8 cellular contexts compared by ENCODE assay signal in genomic region chr12:64621257-64621942, GRCh38. TPM values are rescaled to one million over a fixed set of nuclear protein-coding genes. Genes with fewer than 3 reads are reported as not detected.
DNase-seq lines count a peak whose midpoint lies in the region; ATAC-seq and TF ChIP-seq lines count a peak whose summit lies in the region.

No MANE protein-coding gene starts in this region.

- no peak overlapping the region for H3K4me3 Mint-ChIP-seq in H9

- peak overlapping the region in 3 of 4 donors; percentile 48 to 82 (median 67) for H3K27ac ChIP-seq in esophagus squamous epithelium
- H3K27ac ChIP-seq in H9 (ENCODE audit: insufficient read length, low read depth, low read length) = no peak overlapping the region

- peaks cover 0 to 2% (median 1%) of the 10 kb centered on the region in 3 experiments; a peak in 5 of 7 replicates for H3K36me3 Mint-ChIP-seq in H9 (ENCODE audit: insufficient read depth in 1 of 3, low read depth in 3 of 3)

- 80 to 87% methylated on average over 11 to 12 of the region's 13 CpGs for WGBS in esophagus squamous epithelium, 2 donors
- WGBS in H9 (ENCODE audit: extremely low coverage, insufficient read length, low lambda C conversion rate) = no CpG with 5 or more reads among the region's 13 CpGs

- DNase-seq in GM06990 (ENCODE audit: extremely low read depth, insufficient read length) (peak; percentile 62), esophagus squamous epithelium (lab: John Stamatoyannopoulos, UW) (no peak), erythroblast (lab: John Stamatoyannopoulos, UW) (no peak), NCI-H1930 (lab: John Stamatoyannopoulos, UW) (no peak), omental fat pad (ENCODE audit: low spot score) (no peak), H9 (no peak)

- no peak overlapping the region for H4K5ac ChIP-seq in H9 (ENCODE audit: insufficient read length, low read depth, low read length)

- H3K27me3 ChIP-seq in GM06990 (replicated peaks; ENCODE audit: control insufficient read depth, insufficient read depth, low read length) (no peaks in the 10 kb centered on the region), esophagus squamous epithelium (no peaks in the 10 kb centered on the region), H9 (ENCODE audit: insufficient read depth, low read length) (no peaks in the 10 kb centered on the region)

- no peaks in the 10 kb centered on the region for H3K9me3 Mint-ChIP-seq in H9

- ATAC-seq in GM21447 (IDR thresholded peaks at IDR 0.05; ENCODE audit: unreplicated experiment) (peak; percentile 63), HG03571 (IDR thresholded peaks at IDR 0.05; ENCODE audit: unreplicated experiment) (peak; percentile 66), omental fat pad (ENCODE audit: low FRiP score) (no peak)

- H3K4me1 Mint-ChIP-seq in H9 = peaks cover 26 to 36% of the 10 kb centered on the region in 2 experiments

- TF ChIP-seq CTCF in GM06990 (IDR thresholded peaks at IDR 0.05; ENCODE audit: insufficient read depth, low read length, poor library complexity, severe bottlenecking) = no peak
- TF ChIP-seq CTCF in esophagus squamous epithelium (IDR thresholded peaks at IDR 0.05) = no peak
- no peak for TF ChIP-seq CTCF in omental fat pad (IDR thresholded peaks at IDR 0.05)
- TF ChIP-seq CTCF in H9 (conservative IDR thresholded peaks at IDR 0.05) = no peak

- 0 out of 7 replicates have a peak overlapping the region, but pooled peaks of 1 of the 3 experiments have one; percentile 47 for H3K27ac Mint-ChIP-seq in H9

- H3K79me1 ChIP-seq in H9 (ENCODE audit: insufficient read depth, low read depth, low read length, poor library complexity, severe bottlenecking) = peaks cover 15% of the 10 kb centered on the region

- H2BK5ac ChIP-seq in H9 (ENCODE audit: insufficient read length, low read length) = no peak overlapping the region

- no peaks in the 10 kb centered on the region for H4K20me1 ChIP-seq in H9 (ENCODE audit: control insufficient read depth, insufficient read depth, insufficient read length)

- H2BK12ac ChIP-seq in H9 (ENCODE audit: insufficient read length, low read depth, low read length) = no peak overlapping the region

- intact Hi-C loops in esophagus squamous epithelium (cut with DNase I) = no loop called here

- no peak overlapping the region for H3T11ph ChIP-seq in H9 (ENCODE audit: low read length)

- H3K18ac ChIP-seq in H9 (ENCODE audit: insufficient read length, low read depth, low read length) = no peak overlapping the region

- H2AK5ac ChIP-seq in H9 (ENCODE audit: insufficient read length, low read length) = no peak overlapping the region

- H2AFZ ChIP-seq in H9 (ENCODE audit: low read length) = no peak overlapping the region

- H3K79me2 ChIP-seq in H9 (ENCODE audit: insufficient read depth, low read length) = peaks cover 16% of the 10 kb centered on the region; the same call in 1 of the 2 replicates

- H3K14ac ChIP-seq in H9 (ENCODE audit: insufficient read depth, low read length) = no peak overlapping the region

- no peak overlapping the region for H3K4me2 ChIP-seq in H9 (ENCODE audit: insufficient read depth, insufficient read length, low read length)

- peak overlapping the region; percentile 25 for H3K4me3 ChIP-seq in GM06990 (replicated peaks; ENCODE audit: low read depth, low read length)
- no peak overlapping the region for H3K4me3 ChIP-seq in esophagus squamous epithelium

- no peak overlapping the region for H2BK120ac ChIP-seq in H9 (ENCODE audit: low read depth, low read length, poor library complexity, severe bottlenecking)

- H2BK20ac ChIP-seq in H9 (ENCODE audit: low read depth, low read length, poor library complexity, severe bottlenecking) = no peak overlapping the region

- no peak overlapping the region for H3K9ac ChIP-seq in H9 (ENCODE audit: extremely low read depth, insufficient read length, low read length)

- H3K4me1 ChIP-seq in esophagus squamous epithelium (peaks cover 10 to 73% (median 22%) of the 10 kb centered on the region in 3 donors), H9 (ENCODE audit: insufficient read depth, low read length) (peaks cover 3% of the 10 kb centered on the region; the same call in 1 of the 2 replicates)

- H4K8ac ChIP-seq in H9 (replicated peaks; ENCODE audit: insufficient read length, low read depth, low read length) = no peak overlapping the region

- H3K9me3 ChIP-seq in esophagus squamous epithelium (no peaks in the 10 kb centered on the region), H9 (ENCODE audit: control insufficient read depth, low read depth, low read length) (no peaks in the 10 kb centered on the region)

- H3K36me3 ChIP-seq in GM06990 (ENCODE audit: control insufficient read depth, insufficient read depth, low read length) = no peaks in the 10 kb centered on the region
- H3K36me3 ChIP-seq in esophagus squamous epithelium = no peaks in the 10 kb centered on the region

- no peaks in the 10 kb centered on the region for H3K27me3 Mint-ChIP-seq in H9 (ENCODE audit: low read depth)

- H2BK15ac ChIP-seq in H9 (ENCODE audit: low read depth, low read length) = no peak overlapping the region

- TF ChIP-seq POLR2A in esophagus squamous epithelium (IDR thresholded peaks at IDR 0.05) (no peak), erythroblast (IDR thresholded peaks at IDR 0.05; ENCODE audit: low read length) (no peak)

- no peak overlapping the region for H3K23ac ChIP-seq in H9 (ENCODE audit: insufficient read length, low read depth, low read length)

- H4K91ac ChIP-seq in H9 (ENCODE audit: insufficient read length, low read depth, low read length) = no peak overlapping the region

- no peak overlapping the region for H3K4ac ChIP-seq in H9 (ENCODE audit: low read depth, low read length)

- no peak overlapping the region for H3K56ac ChIP-seq in H9 (ENCODE audit: insufficient read length, low read depth, low read length)

- H3K23me2 ChIP-seq in H9 (ENCODE audit: insufficient read length, low read depth, low read length, poor library complexity, severe bottlenecking) = no peaks in the 10 kb centered on the region

RNA-seq across cellular contexts. Expression of gene RASSF3, which starts 11.1 kb away (rescaled TPM):
- 10 to 100 TPM; 10.4 to 44.4 (median 15.5) TPM for total RNA-seq in esophagus squamous epithelium
- 10 to 100 TPM; 35.3 to 68.5 (median 45.9) TPM for total RNA-seq in omental fat pad
- 45.1 and 45.9 TPM in 2 replicates for total RNA-seq in H9 (2021)
